In the genomic region with DNA sequence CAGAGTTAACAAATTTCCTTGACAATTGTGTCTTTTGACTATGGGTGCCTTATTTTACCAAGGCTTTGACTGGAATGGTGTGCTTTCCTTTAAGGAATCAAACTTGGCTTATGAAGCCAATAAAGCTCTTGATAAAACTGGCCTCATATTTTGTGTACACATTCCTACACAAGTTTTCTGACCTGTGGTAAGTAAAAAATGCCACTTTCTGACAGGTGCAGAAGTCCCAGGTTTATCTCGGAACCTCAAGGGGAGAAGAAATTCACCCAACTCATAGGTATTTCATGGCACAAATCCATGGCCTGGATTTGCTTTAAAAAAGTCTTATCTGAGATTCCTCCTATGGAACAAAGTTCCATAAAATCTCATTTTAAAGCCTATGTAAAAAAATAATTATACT, we compare ENCODE assay signal across 8 cellular contexts.
"Had no signal": no experiment of that assay in that cellular context is flagged by ENCODE, and none has a peak within 500 bp of the region (broad histone marks: within the 10 kb centered on the region; RNA-seq: fewer than 3 reads in every experiment).

No MANE protein-coding gene starts in this region.

- DNase-seq: GDM1, GF-D8 had no signal

- ATAC-seq: GM12878 had no signal

- FAIRE-seq: G401.6, GM12878, GM12891, GM12892, GM18507, GM19239 had no signal

- H3K4me3 ChIP-seq: GM12878 had no signal
